In genomic region chr3:94062513-94063404, GRCh38 we compare ENCODE assay signal across 1 cellular context.
TF ChIP-seq lines count a peak whose summit lies in the region.

Gene DHFR2 (minus strand): TSS chr3:94062916. CDS start chr3:94061511, 1,405 bp downstream.
Gene NSUN3 (plus strand): TSS chr3:94063061. CDS start chr3:94063127, 66 bp downstream.

TF ChIP-seq in HepG2, 621 proteins besides CTCF, POLR2A, EP300 and RAD21 (continued from another document and continues in another):
- TF ChIP-seq GMEB1 (CRISPR knock-in tag; IDR thresholded peaks at IDR 0.05; ENCODE audit: borderline replicate concordance): peak; percentile 44; the same call in 1 of the 2 replicates
- TF ChIP-seq, protein P1, sequence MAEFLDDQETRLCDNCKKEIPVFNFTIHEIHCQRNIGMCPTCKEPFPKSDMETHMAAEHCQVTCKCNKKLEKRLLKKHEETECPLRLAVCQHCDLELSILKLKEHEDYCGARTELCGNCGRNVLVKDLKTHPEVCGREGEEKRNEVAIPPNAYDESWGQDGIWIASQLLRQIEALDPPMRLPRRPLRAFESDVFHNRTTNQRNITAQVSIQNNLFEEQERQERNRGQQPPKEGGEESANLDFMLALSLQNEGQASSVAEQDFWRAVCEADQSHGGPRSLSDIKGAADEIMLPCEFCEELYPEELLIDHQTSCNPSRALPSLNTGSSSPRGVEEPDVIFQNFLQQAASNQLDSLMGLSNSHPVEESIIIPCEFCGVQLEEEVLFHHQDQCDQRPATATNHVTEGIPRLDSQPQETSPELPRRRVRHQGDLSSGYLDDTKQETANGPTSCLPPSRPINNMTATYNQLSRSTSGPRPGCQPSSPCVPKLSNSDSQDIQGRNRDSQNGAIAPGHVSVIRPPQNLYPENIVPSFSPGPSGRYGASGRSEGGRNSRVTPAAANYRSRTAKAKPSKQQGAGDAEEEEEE (CRISPR knock-in tag; IDR thresholded peaks at IDR 0.05; ENCODE audit: borderline replicate concordance): no peak
- TF ChIP-seq REPIN1 (CRISPR knock-in tag; IDR thresholded peaks at IDR 0.05; ENCODE audit: borderline replicate concordance, low read depth): peak; percentile 35; the same call in 1 of the 2 replicates
- peak; percentile 90 for TF ChIP-seq NAIF1 (CRISPR knock-in tag; IDR thresholded peaks at IDR 0.05; ENCODE audit: borderline replicate concordance)
- TF ChIP-seq, protein P2, sequence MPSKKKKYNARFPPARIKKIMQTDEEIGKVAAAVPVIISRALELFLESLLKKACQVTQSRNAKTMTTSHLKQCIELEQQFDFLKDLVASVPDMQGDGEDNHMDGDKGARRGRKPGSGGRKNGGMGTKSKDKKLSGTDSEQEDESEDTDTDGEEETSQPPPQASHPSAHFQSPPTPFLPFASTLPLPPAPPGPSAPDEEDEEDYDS (CRISPR knock-in tag; IDR thresholded peaks at IDR 0.05): peak; percentile 75
- TF ChIP-seq ASH2L (IDR thresholded peaks at IDR 0.05; ENCODE audit: insufficient read length, low read depth, low read length): peak; percentile 96
- peak; percentile 10; the same call in 1 of the 2 replicates for TF ChIP-seq ONECUT2 (CRISPR knock-in tag; IDR thresholded peaks at IDR 0.05)
- peak; percentile 46; the same call in 1 of the 2 replicates for TF ChIP-seq FOXJ3 (CRISPR knock-in tag; IDR thresholded peaks at IDR 0.05; ENCODE audit: borderline replicate concordance)
- TF ChIP-seq ZBTB26 (CRISPR knock-in tag; IDR thresholded peaks at IDR 0.05; ENCODE audit: borderline replicate concordance): peak; percentile 13; the same call in 1 of the 2 replicates
- TF ChIP-seq NFYB (CRISPR knock-in tag; IDR thresholded peaks at IDR 0.05): peak; percentile 73
- TF ChIP-seq CEBPG (CRISPR knock-in tag; IDR thresholded peaks at IDR 0.05): peak; percentile 40
- peak; percentile 36; the same call in 1 of the 2 replicates for TF ChIP-seq ZNF224 (CRISPR knock-in tag; IDR thresholded peaks at IDR 0.05)
- TF ChIP-seq FOXA3 (CRISPR knock-in tag; IDR thresholded peaks at IDR 0.05): peak; percentile 29; the same call in 1 of the 2 replicates
- TF ChIP-seq, protein P3, sequence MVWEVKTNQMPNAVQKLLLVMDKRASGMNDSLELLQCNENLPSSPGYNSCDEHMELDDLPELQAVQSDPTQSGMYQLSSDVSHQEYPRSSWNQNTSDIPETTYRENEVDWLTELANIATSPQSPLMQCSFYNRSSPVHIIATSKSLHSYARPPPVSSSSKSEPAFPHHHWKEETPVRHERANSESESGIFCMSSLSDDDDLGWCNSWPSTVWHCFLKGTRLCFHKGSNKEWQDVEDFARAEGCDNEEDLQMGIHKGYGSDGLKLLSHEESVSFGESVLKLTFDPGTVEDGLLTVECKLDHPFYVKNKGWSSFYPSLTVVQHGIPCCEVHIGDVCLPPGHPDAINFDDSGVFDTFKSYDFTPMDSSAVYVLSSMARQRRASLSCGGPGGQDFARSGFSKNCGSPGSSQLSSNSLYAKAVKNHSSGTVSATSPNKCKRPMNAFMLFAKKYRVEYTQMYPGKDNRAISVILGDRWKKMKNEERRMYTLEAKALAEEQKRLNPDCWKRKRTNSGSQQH (CRISPR knock-in tag; IDR thresholded peaks at IDR 0.05; ENCODE audit: low read depth): peak; percentile 27; the same call in 1 of the 2 replicates
- peak; percentile 17; the same call in 1 of the 2 replicates for TF ChIP-seq ZNF160 (CRISPR knock-in tag; IDR thresholded peaks at IDR 0.05)
- TF ChIP-seq SIN3B (IDR thresholded peaks at IDR 0.05; ENCODE audit: low read length): peak; percentile 58; the same call in 1 of the 2 replicates
- TF ChIP-seq RFXAP (CRISPR knock-in tag; IDR thresholded peaks at IDR 0.05; ENCODE audit: borderline replicate concordance): peak; percentile 66; the same call in 1 of the 2 replicates
- 0 out of 2 replicates have a peak, but pooled peaks have one; percentile 51 for TF ChIP-seq KDM4B (CRISPR knock-in tag; IDR thresholded peaks at IDR 0.05)
- TF ChIP-seq, protein P4, sequence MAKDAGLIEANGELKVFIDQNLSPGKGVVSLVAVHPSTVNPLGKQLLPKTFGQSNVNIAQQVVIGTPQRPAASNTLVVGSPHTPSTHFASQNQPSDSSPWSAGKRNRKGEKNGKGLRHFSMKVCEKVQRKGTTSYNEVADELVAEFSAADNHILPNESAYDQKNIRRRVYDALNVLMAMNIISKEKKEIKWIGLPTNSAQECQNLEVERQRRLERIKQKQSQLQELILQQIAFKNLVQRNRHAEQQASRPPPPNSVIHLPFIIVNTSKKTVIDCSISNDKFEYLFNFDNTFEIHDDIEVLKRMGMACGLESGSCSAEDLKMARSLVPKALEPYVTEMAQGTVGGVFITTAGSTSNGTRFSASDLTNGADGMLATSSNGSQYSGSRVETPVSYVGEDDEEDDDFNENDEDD (CRISPR knock-in tag; IDR thresholded peaks at IDR 0.05; ENCODE audit: borderline replicate concordance): peak; percentile 79; the same call in 1 of the 2 replicates
- 0 out of 2 replicates have a peak, but pooled peaks have one; percentile 10 for TF ChIP-seq ZMYM3 (CRISPR knock-in tag; IDR thresholded peaks at IDR 0.05)
- peak; percentile 42; the same call in 1 of the 2 replicates for TF ChIP-seq ZNF431 (CRISPR knock-in tag; IDR thresholded peaks at IDR 0.05; ENCODE audit: borderline replicate concordance, low read depth)
- TF ChIP-seq ZNF878 (CRISPR knock-in tag; IDR thresholded peaks at IDR 0.05): 0 out of 2 replicates have a peak, but pooled peaks have one; percentile 18
- TF ChIP-seq BCL3 (CRISPR knock-in tag; IDR thresholded peaks at IDR 0.05): 0 out of 2 replicates have a peak, but pooled peaks have one; percentile 28
- 0 out of 2 replicates have a peak, but pooled peaks have one; percentile 11 for TF ChIP-seq SP1 (IDR thresholded peaks at IDR 0.05)
- 0 out of 2 replicates have a peak, but pooled peaks have one; percentile 41 for TF ChIP-seq SP1 (CRISPR knock-in tag; IDR thresholded peaks at IDR 0.05)
- TF ChIP-seq ZNF331 (CRISPR knock-in tag; IDR thresholded peaks at IDR 0.05): peak; percentile 50
- peak; percentile 72 for TF ChIP-seq RBFOX2 (IDR thresholded peaks at IDR 0.05; ENCODE audit: low read depth, low read length)
- no peak for TF ChIP-seq HMG20B (CRISPR knock-in tag; conservative IDR thresholded peaks at IDR 0.05)
- no peak for TF ChIP-seq ZNF251 (CRISPR knock-in tag; IDR thresholded peaks at IDR 0.05)
- TF ChIP-seq ZBTB20 (CRISPR knock-in tag; IDR thresholded peaks at IDR 0.05; ENCODE audit: borderline replicate concordance, low read depth): peak; percentile 80
- TF ChIP-seq ZNF781 (CRISPR knock-in tag; IDR thresholded peaks at IDR 0.05; ENCODE audit: borderline replicate concordance, not compliant biosample characterization): peak; percentile 45
- TF ChIP-seq UBTF (CRISPR knock-in tag; IDR thresholded peaks at IDR 0.05): peak; percentile 62
- TF ChIP-seq TAF1 (CRISPR knock-in tag; IDR thresholded peaks at IDR 0.05): peak; percentile 79
- TF ChIP-seq CREM (IDR thresholded peaks at IDR 0.05): peak; percentile 71
- TF ChIP-seq CREM (CRISPR knock-in tag; IDR thresholded peaks at IDR 0.05): no peak
- TF ChIP-seq NR2C2 (CRISPR knock-in tag; IDR thresholded peaks at IDR 0.05; ENCODE audit: borderline replicate concordance): peak; percentile 61; the same call in 1 of the 2 replicates
- TF ChIP-seq, protein P5, sequence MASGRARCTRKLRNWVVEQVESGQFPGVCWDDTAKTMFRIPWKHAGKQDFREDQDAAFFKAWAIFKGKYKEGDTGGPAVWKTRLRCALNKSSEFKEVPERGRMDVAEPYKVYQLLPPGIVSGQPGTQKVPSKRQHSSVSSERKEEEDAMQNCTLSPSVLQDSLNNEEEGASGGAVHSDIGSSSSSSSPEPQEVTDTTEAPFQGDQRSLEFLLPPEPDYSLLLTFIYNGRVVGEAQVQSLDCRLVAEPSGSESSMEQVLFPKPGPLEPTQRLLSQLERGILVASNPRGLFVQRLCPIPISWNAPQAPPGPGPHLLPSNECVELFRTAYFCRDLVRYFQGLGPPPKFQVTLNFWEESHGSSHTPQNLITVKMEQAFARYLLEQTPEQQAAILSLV (CRISPR knock-in tag; IDR thresholded peaks at IDR 0.05; ENCODE audit: borderline replicate concordance): 0 out of 2 replicates have a peak, but pooled peaks have one; percentile 71
- no peak for TF ChIP-seq ZNF776 (CRISPR knock-in tag; IDR thresholded peaks at IDR 0.05)
- no peak for TF ChIP-seq GATA4 (IDR thresholded peaks at IDR 0.05; ENCODE audit: borderline replicate concordance, low read depth)
- peak; percentile 36; the same call in 1 of the 2 replicates for TF ChIP-seq KDM5B (CRISPR knock-in tag; IDR thresholded peaks at IDR 0.05; ENCODE audit: borderline replicate concordance)
- peak; percentile 88 for TF ChIP-seq ZNF687 (CRISPR knock-in tag; IDR thresholded peaks at IDR 0.05)
- peak; percentile 68; the same call in 1 of the 2 replicates for TF ChIP-seq LCORL (IDR thresholded peaks at IDR 0.05)
- no peak; the same call in none of the 2 replicates for TF ChIP-seq LCORL (CRISPR knock-in tag; IDR thresholded peaks at IDR 0.05)
- peak; percentile 75 for TF ChIP-seq NFYC (CRISPR knock-in tag; IDR thresholded peaks at IDR 0.05)
- TF ChIP-seq SETDB1 (CRISPR knock-in tag; IDR thresholded peaks at IDR 0.05; ENCODE audit: borderline replicate concordance): no peak
